In the genomic region with DNA sequence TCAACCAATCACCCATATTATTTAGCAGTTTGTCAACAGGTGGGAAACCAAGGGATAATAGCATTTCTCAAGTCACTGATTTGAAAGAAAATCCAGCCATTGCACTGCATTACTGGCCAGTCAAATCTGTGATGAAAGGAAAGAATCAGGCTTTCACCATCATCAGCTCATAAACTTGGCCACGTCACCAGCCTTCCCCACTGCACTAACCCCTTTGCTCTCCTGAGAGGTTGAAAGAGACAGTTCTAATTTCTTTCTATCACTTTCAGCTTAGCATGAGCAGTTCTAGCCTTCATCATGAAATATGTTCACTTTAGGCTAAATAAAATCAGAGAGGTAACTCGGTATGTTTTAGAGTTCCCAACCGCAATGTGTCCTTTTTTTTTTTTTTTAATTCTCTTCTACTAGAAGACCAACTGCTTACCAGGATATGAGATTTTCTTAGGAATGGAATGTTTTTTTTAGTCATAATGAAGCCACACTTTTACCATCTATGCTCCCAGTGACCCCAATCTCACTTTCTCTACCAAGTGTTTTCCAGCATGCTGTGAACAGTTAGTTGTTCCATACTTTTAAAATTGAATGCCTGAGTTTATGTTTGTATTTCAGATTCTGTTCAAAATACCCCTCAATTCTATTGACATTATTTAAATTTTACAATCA, we compare ENCODE assay signal across 18 cellular contexts. TPM values are rescaled to one million over a fixed set of nuclear protein-coding genes. Genes with fewer than 3 reads are reported as not detected.
DNase-seq lines count a peak whose midpoint lies in the region; ATAC-seq and TF ChIP-seq lines count a peak whose summit lies in the region.
"Had no signal": no experiment of that assay in that cellular context is flagged by ENCODE, and none has a peak within 500 bp of the region (broad histone marks: within the 10 kb centered on the region; RNA-seq: fewer than 3 reads in every experiment).

No MANE protein-coding gene starts in this region.

- H3K4me1 Mint-ChIP-seq in mesothelial cell of epicardium (peaks cover 13% of the 10 kb centered on the region), Caco-2 (ENCODE audit: low read depth, unreplicated experiment) (no peaks in the 10 kb centered on the region)
- H3K4me1 Mint-ChIP-seq: CD4-positive, CD25-positive, alpha-beta regulatory T cell; GM23338 had no signal

- no peaks in the 10 kb centered on the region for H3K27me3 ChIP-seq in neutrophil
- no peaks in the 10 kb centered on the region for H3K27me3 ChIP-seq in Caco-2 (replicated peaks; ENCODE audit: control insufficient read depth, insufficient read depth, low read length)

- no peaks in the 10 kb centered on the region for H3K27me3 Mint-ChIP-seq in mesothelial cell of epicardium (ENCODE audit: low read depth)
- H3K27me3 Mint-ChIP-seq in Caco-2 (ENCODE audit: insufficient read depth, unreplicated experiment) = no peaks in the 10 kb centered on the region
- H3K27me3 Mint-ChIP-seq: CD4-positive, CD25-positive, alpha-beta regulatory T cell had no signal

- TF ChIP-seq CTCF in astrocyte of the spinal cord (IDR thresholded peaks at IDR 0.05; ENCODE audit: low read depth, low read length) (no peak), neutrophil (IDR thresholded peaks at IDR 0.05) (no peak), mesothelial cell of epicardium (IDR thresholded peaks at IDR 0.05; ENCODE audit: unreplicated experiment) (no peak), Caco-2 (IDR thresholded peaks at IDR 0.05; ENCODE audit: insufficient read depth in 1 of 2, low read depth in 1 of 2, low read length in 1 of 2, severe bottlenecking in 1 of 2, unreplicated experiment in 1 of 2) (no peak)

- no peaks in the 10 kb centered on the region for H3K36me3 ChIP-seq in neutrophil
- H3K36me3 ChIP-seq in Caco-2 (ENCODE audit: control insufficient read depth, insufficient read depth, low read length) = no peaks in the 10 kb centered on the region

- intact Hi-C loops in Caco-2 (cut with micrococcal nuclease; ENCODE audit: unreplicated experiment) = no loop called here

- H3K9me3 ChIP-seq in neutrophil (no peaks in the 10 kb centered on the region), Caco-2 (no peaks in the 10 kb centered on the region)
- H3K9me3 ChIP-seq: SK-N-SH had no signal

- peak overlapping the region; percentile 72 for H3K27ac ChIP-seq in neutrophil
- H3K27ac ChIP-seq: KMS-11 had no signal

- H3K9me3 Mint-ChIP-seq in mesothelial cell of epicardium (no peaks in the 10 kb centered on the region), Caco-2 (ENCODE audit: unreplicated experiment) (no peaks in the 10 kb centered on the region)
- H3K9me3 Mint-ChIP-seq: GM23338 had no signal

- H3K4me3 Mint-ChIP-seq in mesothelial cell of epicardium = no peak overlapping the region
- no peak overlapping the region for H3K4me3 Mint-ChIP-seq in Caco-2 (ENCODE audit: unreplicated experiment)
- H3K4me3 Mint-ChIP-seq: CD4-positive, CD25-positive, alpha-beta regulatory T cell; GM23338 had no signal

- in situ Hi-C loops in astrocyte of the spinal cord (cut with HindIII; ENCODE audit: low sequenced_read_pairs) = no loop called here

- DNase-seq in astrocyte of the spinal cord (ENCODE audit: low read depth, low spot score) (peak; percentile 9), Ammon's horn (ENCODE audit: low spot score) (no peak), mesothelial cell of epicardium (ENCODE audit: low spot score in 2 of 2, unreplicated experiment in 2 of 2) (no peak), Caco-2 (no peak)
- DNase-seq: CD4-positive, CD25-positive, alpha-beta regulatory T cell; MM.1S; NCI-H1105 treated with DMSO at 0.1 percent for 48 hours; NCI-H187; NCI-H446 treated with DMSO at 0.1 percent for 48 hours; NCI-H748 treated with DMSO at 0.1 percent for 48 hours; Right ventricle myocardium superior; SK-N-SH had no signal

- BruUV-seq in Caco-2 (replicated peaks; lab: Mats Ljungman, UMichigan) = no TSS peak

- no peaks in the 10 kb centered on the region for H3K36me3 Mint-ChIP-seq in mesothelial cell of epicardium
- no peaks in the 10 kb centered on the region for H3K36me3 Mint-ChIP-seq in Caco-2 (ENCODE audit: insufficient read depth, unreplicated experiment)
- H3K36me3 Mint-ChIP-seq: CD4-positive, CD25-positive, alpha-beta regulatory T cell had no signal

- peak; percentile 98 for ATAC-seq in GM18498 (IDR thresholded peaks at IDR 0.05; ENCODE audit: unreplicated experiment)
- ATAC-seq in HG02678 (IDR thresholded peaks at IDR 0.05; ENCODE audit: unreplicated experiment) = peak; percentile 93
- no peak for ATAC-seq in HG02840 (IDR thresholded peaks at IDR 0.05; ENCODE audit: low FRiP score, unreplicated experiment)
- ATAC-seq: GM23338 had no signal

- H3K4me1 ChIP-seq in neutrophil (ENCODE audit: control insufficient read depth in 1 of 2, insufficient read depth in 1 of 2, low read depth in 1 of 2, low read length in 1 of 2) = peaks cover 18 to 23% of the 10 kb centered on the region in 2 experiments
- H3K4me1 ChIP-seq in Caco-2 = no peaks in the 10 kb centered on the region

- CTCF ChIA-PET in Caco-2 (lab: Charles Lee) = interaction anchor here (0.7 kb wide), 1 partner anchor 611 kb away, joined by 4 read pairs; no protein-coding TSS in a partner anchor

- H3K4me3 ChIP-seq in astrocyte of the spinal cord (ENCODE audit: low read depth, low read length) (no peak overlapping the region), neutrophil (ENCODE audit: low read depth in 1 of 2, low read length in 1 of 2) (peak overlapping the region in 1 of 2 experiments; percentile 25), Caco-2 (ENCODE audit: low read depth, low read length) (no peak overlapping the region)
- H3K4me3 ChIP-seq: GM23338 had no signal

- H3K27ac Mint-ChIP-seq in mesothelial cell of epicardium = no peak overlapping the region
- no peak overlapping the region for H3K27ac Mint-ChIP-seq in Caco-2 (ENCODE audit: unreplicated experiment)
- H3K27ac Mint-ChIP-seq: CD4-positive, CD25-positive, alpha-beta regulatory T cell; GM23338 had no signal

- POLR2A ChIA-PET in Caco-2 (lab: Charles Lee) = no interaction called here

RNA-seq across cellular contexts. Expression of a gene that starts 55.7 kb away (rescaled TPM):
- total RNA-seq in mesothelial cell of epicardium (2.8 to 3.4 TPM (median 3.0 TPM) in 3 replicates), Caco-2 (2022) (32.9 and 41.1 TPM in 2 replicates)
